Comparison of ENCODE assay signal across 9 cellular contexts in the genomic region with DNA sequence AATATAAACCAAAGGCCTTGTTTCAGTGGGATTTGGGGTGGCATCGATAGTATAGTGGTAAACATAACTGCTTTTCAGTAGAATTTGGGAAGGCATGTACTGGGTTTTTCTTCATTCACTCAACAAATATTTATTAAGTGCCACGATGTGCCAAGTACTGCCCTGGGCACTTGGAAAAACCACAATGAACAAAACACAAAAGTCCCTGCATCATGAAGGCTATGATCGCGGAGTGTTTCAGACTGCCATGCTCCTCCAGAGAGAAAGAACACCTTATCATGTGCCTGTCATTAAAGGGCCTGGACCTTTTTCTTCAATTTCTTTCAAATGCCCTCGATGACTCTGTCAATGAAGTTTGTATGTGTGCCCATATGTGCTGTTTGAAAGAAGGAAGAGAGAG. TPM values are rescaled to one million over a fixed set of nuclear protein-coding genes. Genes with fewer than 3 reads are reported as not detected.
A peak's percentile ranks its signal among the peaks of the same experiment; 100 is the strongest.
DNase-seq lines count a peak whose midpoint lies in the region; ATAC-seq and TF ChIP-seq lines count a peak whose summit lies in the region.
"Had no signal": no experiment of that assay in that cellular context is flagged by ENCODE, and none has a peak within 500 bp of the region (broad histone marks: within the 10 kb centered on the region; RNA-seq: fewer than 3 reads in every experiment).

No MANE protein-coding gene starts in this region.

- H3K36me3 Mint-ChIP-seq in activated T-cell treated with anti-CD3 and anti-CD28 coated beads, Interleukin-2, amount 50 U/mL, for 4 hours (ENCODE audit: insufficient read depth), result no peaks in the 10 kb centered on the region
- H3K36me3 Mint-ChIP-seq in T-helper 17 cell (ENCODE audit: low read depth), result peaks cover 7% of the 10 kb centered on the region

- peak overlapping the region; percentile 21 for H3K27ac ChIP-seq in substantia nigra (ENCODE audit: low read depth, low read length, poor library complexity, severe bottlenecking)
- H3K27ac ChIP-seq: tibial artery had no signal

- peaks cover 69% of the 10 kb centered on the region for H3K4me1 Mint-ChIP-seq in activated T-cell treated with anti-CD3 and anti-CD28 coated beads, Interleukin-2, amount 50 U/mL, for 4 hours (ENCODE audit: low read depth)
- peaks cover 58% of the 10 kb centered on the region for H3K4me1 Mint-ChIP-seq in T-helper 17 cell

- H3K9me3 ChIP-seq in T-helper 17 cell (ENCODE audit: control insufficient read depth, low read length, poor library complexity, severe bottlenecking), result no peaks in the 10 kb centered on the region
- H3K9me3 ChIP-seq: tibial artery had no signal

- peak overlapping the region; percentile 93 for H3K4me3 Mint-ChIP-seq in activated T-cell treated with anti-CD3 and anti-CD28 coated beads, Interleukin-2, amount 50 U/mL, for 4 hours
- peak overlapping the region; percentile 4 for H3K4me3 Mint-ChIP-seq in T-helper 17 cell

- H3K27ac Mint-ChIP-seq in T-helper 17 cell, result peak overlapping the region; percentile 98

- H3K9me3 Mint-ChIP-seq in activated T-cell treated with anti-CD3 and anti-CD28 coated beads, Interleukin-2, amount 50 U/mL, for 4 hours, result no peaks in the 10 kb centered on the region

- no peak for ATAC-seq in activated T-cell treated with anti-CD3 and anti-CD28 coated beads, Interleukin-2, amount 50 U/mL, for 4 hours
- ATAC-seq in T-helper 17 cell, result no peak

- no peak for TF ChIP-seq CTCF in epithelial cell of esophagus (IDR thresholded peaks at IDR 0.05; ENCODE audit: insufficient read depth, low read depth, low read length, missing control alignments)

- H3K4me3 ChIP-seq in epithelial cell of esophagus (ENCODE audit: low read length), result no peak overlapping the region
- H3K4me3 ChIP-seq: tibial artery had no signal

- H3K27me3 Mint-ChIP-seq in activated T-cell treated with anti-CD3 and anti-CD28 coated beads, Interleukin-2, amount 50 U/mL, for 4 hours (ENCODE audit: low read depth), result no peaks in the 10 kb centered on the region
- H3K27me3 Mint-ChIP-seq in T-helper 17 cell, result no peaks in the 10 kb centered on the region

- no peak for DNase-seq in activated T-cell treated with anti-CD3 and anti-CD28 coated beads, Interleukin-2, amount 50 U/mL, for 4 hours
- DNase-seq in activated T-cell treated with anti-CD3 and anti-CD28 coated beads, Interleukin-2, amount 50 U/mL, for 1 hour, result no peak
- DNase-seq in T-helper 17 cell, result no peak
- peak; percentile 14 for DNase-seq in epithelial cell of esophagus (ENCODE audit: low read depth)
- DNase-seq in substantia nigra (lab: John Stamatoyannopoulos, UW), result no peak
- DNase-seq in dedifferentiated amniotic fluid mesenchymal stem cell (ENCODE audit: extremely low spot score), result no peak
- DNase-seq in DMS79 (lab: John Stamatoyannopoulos, UW), result no peak
- no peak for DNase-seq in nucleus accumbens (lab: John Stamatoyannopoulos, UW)
- DNase-seq: tibial artery had no signal

RNA-seq across cellular contexts. Expression of a gene that starts 59.2 kb away (rescaled TPM):
- total RNA-seq in activated T-cell treated with anti-CD3 and anti-CD28 coated beads, Interleukin-2, amount 50 U/mL, for 4 hours, result 10 to 100 TPM; 23.1 to 27.9 (median 26.8) TPM
- 10 to 100 TPM; 87.6 to 95.6 TPM for total RNA-seq in T-helper 17 cell
